In the genomic region with DNA sequence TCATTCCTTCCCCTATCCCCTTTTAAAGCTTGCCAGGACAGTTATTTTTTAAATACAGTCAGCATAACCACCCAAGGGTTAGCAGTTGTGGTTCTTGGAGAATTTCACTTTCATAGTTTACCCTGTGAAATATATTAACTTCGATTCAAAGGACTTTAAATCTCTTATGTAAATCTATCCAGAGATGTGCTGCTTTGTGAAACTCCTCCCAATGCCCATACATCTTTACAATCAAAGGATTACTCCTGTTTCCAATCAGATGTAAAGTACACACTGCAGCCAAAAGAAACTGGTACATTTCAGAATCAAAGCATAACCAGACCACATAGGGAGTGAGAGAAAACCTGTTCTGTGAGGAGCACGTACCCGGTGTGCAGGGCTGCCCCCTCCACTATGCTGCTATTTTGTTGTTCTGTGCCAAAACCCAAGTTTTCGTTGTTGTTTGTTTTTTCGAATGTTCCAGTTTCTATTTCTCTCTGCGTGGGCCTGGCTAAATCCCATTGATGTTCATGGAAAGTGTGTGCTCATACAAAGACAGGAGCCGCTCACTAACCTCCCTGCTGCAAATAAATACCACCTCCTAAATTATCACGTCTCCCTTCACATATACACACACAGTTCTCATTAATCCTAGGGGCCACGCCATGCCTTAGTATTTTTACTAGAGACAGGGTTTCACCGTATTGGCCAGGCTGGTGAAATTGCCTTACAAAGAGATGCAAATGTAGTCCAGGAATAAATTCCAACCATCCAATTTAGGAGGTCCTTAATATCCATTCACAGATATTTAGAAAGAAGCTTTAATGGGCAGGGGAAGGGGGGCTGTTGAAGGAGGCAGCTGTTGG, we compare ENCODE assay signal across 1 cellular context.
TF ChIP-seq lines count a peak whose summit lies in the region.

No MANE protein-coding gene starts in this region.

TF ChIP-seq in WTC11, 78 proteins besides CTCF, POLR2A, EP300 and RAD21 (continued from another document):
- TF ChIP-seq, protein P1, sequence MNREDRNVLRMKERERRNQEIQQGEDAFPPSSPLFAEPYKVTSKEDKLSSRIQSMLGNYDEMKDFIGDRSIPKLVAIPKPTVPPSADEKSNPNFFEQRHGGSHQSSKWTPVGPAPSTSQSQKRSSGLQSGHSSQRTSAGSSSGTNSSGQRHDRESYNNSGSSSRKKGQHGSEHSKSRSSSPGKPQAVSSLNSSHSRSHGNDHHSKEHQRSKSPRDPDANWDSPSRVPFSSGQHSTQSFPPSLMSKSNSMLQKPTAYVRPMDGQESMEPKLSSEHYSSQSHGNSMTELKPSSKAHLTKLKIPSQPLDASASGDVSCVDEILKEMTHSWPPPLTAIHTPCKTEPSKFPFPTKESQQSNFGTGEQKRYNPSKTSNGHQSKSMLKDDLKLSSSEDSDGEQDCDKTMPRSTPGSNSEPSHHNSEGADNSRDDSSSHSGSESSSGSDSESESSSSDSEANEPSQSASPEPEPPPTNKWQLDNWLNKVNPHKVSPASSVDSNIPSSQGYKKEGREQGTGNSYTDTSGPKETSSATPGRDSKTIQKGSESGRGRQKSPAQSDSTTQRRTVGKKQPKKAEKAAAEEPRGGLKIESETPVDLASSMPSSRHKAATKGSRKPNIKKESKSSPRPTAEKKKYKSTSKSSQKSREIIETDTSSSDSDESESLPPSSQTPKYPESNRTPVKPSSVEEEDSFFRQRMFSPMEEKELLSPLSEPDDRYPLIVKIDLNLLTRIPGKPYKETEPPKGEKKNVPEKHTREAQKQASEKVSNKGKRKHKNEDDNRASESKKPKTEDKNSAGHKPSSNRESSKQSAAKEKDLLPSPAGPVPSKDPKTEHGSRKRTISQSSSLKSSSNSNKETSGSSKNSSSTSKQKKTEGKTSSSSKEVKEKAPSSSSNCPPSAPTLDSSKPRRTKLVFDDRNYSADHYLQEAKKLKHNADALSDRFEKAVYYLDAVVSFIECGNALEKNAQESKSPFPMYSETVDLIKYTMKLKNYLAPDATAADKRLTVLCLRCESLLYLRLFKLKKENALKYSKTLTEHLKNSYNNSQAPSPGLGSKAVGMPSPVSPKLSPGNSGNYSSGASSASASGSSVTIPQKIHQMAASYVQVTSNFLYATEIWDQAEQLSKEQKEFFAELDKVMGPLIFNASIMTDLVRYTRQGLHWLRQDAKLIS (CRISPR knock-in tag; IDR thresholded peaks at IDR 0.05; ENCODE audit: borderline replicate concordance), result no peak
